Comparison of ENCODE assay signal across 1 cellular context in the genomic region with DNA sequence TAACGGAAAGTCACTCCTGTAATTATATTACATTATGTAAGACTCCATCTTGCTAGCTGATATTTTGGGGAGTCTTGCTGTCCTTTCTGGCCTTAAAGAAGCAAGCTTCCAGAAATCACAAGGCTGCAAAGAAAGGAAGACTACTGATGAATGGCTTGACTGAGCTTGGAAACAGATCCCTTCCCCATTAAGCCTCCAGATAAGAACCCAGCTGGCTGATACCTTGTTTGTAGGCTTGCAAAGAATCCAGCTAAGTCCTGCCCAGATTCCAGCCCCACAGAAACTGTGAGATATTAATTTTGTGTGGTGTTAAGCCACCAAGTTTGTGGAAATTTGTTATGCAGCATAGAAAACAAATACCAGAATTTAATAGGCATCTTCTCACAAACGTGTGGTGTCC.
TF ChIP-seq lines count a peak whose summit lies in the region.

No MANE protein-coding gene starts in this region.

TF ChIP-seq in A549, 52 proteins besides CTCF, POLR2A, EP300 and RAD21:
- TF ChIP-seq, protein P1, sequence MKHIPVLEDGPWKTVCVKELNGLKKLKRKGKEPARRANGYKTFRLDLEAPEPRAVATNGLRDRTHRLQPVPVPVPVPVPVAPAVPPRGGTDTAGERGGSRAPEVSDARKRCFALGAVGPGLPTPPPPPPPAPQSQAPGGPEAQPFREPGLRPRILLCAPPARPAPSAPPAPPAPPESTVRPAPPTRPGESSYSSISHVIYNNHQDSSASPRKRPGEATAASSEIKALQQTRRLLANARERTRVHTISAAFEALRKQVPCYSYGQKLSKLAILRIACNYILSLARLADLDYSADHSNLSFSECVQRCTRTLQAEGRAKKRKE (CRISPR knock-in tag; IDR thresholded peaks at IDR 0.05; ENCODE audit: low read depth) = no peak
- TF ChIP-seq HDAC2 (IDR thresholded peaks at IDR 0.05) = no peak
- TF ChIP-seq SMC3 (IDR thresholded peaks at IDR 0.05) = no peak
- TF ChIP-seq NFE2L2 (conservative IDR thresholded peaks at IDR 0.05; ENCODE audit: low read length) = no peak
- no peak for TF ChIP-seq SREBF2 (IDR thresholded peaks at IDR 0.05)
- TF ChIP-seq CEBPB (IDR thresholded peaks at IDR 0.05) = no peak
- TF ChIP-seq MYC (IDR thresholded peaks at IDR 0.05; ENCODE audit: borderline replicate concordance, low read length) = no peak
- no peak for TF ChIP-seq EHMT2 (IDR thresholded peaks at IDR 0.05; ENCODE audit: low read depth)
- TF ChIP-seq PHF8 (IDR thresholded peaks at IDR 0.05; ENCODE audit: borderline replicate concordance, low read depth) = no peak
- TF ChIP-seq EHF (CRISPR knock-in tag; IDR thresholded peaks at IDR 0.05) = no peak
- no peak for TF ChIP-seq MAFK (IDR thresholded peaks at IDR 0.05; ENCODE audit: partially characterized antibody)
- TF ChIP-seq HOXA7 (CRISPR knock-in tag; IDR thresholded peaks at IDR 0.05) = no peak
- TF ChIP-seq, protein P2, sequence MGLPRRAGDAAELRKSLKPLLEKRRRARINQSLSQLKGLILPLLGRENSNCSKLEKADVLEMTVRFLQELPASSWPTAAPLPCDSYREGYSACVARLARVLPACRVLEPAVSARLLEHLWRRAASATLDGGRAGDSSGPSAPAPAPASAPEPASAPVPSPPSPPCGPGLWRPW (IDR thresholded peaks at IDR 0.05) = no peak
- no peak for TF ChIP-seq FOXS1 (CRISPR knock-in tag; IDR thresholded peaks at IDR 0.05)
- TF ChIP-seq, protein P3, sequence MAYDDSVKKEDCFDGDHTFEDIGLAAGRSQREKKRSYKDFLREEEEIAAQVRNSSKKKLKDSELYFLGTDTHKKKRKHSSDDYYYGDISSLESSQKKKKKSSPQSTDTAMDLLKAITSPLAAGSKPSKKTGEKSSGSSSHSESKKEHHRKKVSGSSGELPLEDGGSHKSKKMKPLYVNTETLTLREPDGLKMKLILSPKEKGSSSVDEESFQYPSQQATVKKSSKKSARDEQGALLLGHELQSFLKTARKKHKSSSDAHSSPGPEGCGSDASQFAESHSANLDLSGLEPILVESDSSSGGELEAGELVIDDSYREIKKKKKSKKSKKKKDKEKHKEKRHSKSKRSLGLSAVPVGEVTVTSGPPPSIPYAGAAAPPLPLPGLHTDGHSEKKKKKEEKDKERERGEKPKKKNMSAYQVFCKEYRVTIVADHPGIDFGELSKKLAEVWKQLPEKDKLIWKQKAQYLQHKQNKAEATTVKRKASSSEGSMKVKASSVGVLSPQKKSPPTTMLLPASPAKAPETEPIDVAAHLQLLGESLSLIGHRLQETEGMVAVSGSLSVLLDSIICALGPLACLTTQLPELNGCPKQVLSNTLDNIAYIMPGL (CRISPR knock-in tag; IDR thresholded peaks at IDR 0.05; ENCODE audit: borderline replicate concordance) = no peak
- TF ChIP-seq POLR2AphosphoS2 (conservative IDR thresholded peaks at IDR 0.05; ENCODE audit: low read length) = no peak
- TF ChIP-seq RFX5 (IDR thresholded peaks at IDR 0.05) = no peak
- TF ChIP-seq FOSB (CRISPR knock-in tag; IDR thresholded peaks at IDR 0.05) = no peak
- TF ChIP-seq RCOR1 (IDR thresholded peaks at IDR 0.05; ENCODE audit: low read depth, low read length) = no peak
- TF ChIP-seq CHD4 (IDR thresholded peaks at IDR 0.05; ENCODE audit: borderline replicate concordance) = no peak
